1 cellular context compared by ENCODE assay signal in genomic region chr6:87723727-87724078, GRCh38.
TF ChIP-seq lines count a peak whose summit lies in the region.

No MANE protein-coding gene starts in this region.

TF ChIP-seq in WTC11, 78 proteins besides CTCF, POLR2A, EP300 and RAD21 (continued from another document):
- TF ChIP-seq, protein P1, sequence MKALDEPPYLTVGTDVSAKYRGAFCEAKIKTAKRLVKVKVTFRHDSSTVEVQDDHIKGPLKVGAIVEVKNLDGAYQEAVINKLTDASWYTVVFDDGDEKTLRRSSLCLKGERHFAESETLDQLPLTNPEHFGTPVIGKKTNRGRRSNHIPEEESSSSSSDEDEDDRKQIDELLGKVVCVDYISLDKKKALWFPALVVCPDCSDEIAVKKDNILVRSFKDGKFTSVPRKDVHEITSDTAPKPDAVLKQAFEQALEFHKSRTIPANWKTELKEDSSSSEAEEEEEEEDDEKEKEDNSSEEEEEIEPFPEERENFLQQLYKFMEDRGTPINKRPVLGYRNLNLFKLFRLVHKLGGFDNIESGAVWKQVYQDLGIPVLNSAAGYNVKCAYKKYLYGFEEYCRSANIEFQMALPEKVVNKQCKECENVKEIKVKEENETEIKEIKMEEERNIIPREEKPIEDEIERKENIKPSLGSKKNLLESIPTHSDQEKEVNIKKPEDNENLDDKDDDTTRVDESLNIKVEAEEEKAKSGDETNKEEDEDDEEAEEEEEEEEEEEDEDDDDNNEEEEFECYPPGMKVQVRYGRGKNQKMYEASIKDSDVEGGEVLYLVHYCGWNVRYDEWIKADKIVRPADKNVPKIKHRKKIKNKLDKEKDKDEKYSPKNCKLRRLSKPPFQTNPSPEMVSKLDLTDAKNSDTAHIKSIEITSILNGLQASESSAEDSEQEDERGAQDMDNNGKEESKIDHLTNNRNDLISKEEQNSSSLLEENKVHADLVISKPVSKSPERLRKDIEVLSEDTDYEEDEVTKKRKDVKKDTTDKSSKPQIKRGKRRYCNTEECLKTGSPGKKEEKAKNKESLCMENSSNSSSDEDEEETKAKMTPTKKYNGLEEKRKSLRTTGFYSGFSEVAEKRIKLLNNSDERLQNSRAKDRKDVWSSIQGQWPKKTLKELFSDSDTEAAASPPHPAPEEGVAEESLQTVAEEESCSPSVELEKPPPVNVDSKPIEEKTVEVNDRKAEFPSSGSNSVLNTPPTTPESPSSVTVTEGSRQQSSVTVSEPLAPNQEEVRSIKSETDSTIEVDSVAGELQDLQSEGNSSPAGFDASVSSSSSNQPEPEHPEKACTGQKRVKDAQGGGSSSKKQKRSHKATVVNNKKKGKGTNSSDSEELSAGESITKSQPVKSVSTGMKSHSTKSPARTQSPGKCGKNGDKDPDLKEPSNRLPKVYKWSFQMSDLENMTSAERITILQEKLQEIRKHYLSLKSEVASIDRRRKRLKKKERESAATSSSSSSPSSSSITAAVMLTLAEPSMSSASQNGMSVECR (CRISPR knock-in tag; IDR thresholded peaks at IDR 0.05; ENCODE audit: borderline replicate concordance), result no peak
- TF ChIP-seq EMX1 (CRISPR knock-in tag; IDR thresholded peaks at IDR 0.05) (no peak), ETV6 (CRISPR knock-in tag; IDR thresholded peaks at IDR 0.05) (no peak), MYBL2 (CRISPR knock-in tag; IDR thresholded peaks at IDR 0.05) (no peak), CDX4 (CRISPR knock-in tag; IDR thresholded peaks at IDR 0.05; ENCODE audit: borderline replicate concordance) (no peak), SOX15 (CRISPR knock-in tag; IDR thresholded peaks at IDR 0.05) (no peak), MAX (CRISPR knock-in tag; IDR thresholded peaks at IDR 0.05) (no peak), SMAD4 (CRISPR knock-in tag; IDR thresholded peaks at IDR 0.05) (no peak), E2F5 (CRISPR knock-in tag; IDR thresholded peaks at IDR 0.05) (no peak)
- TF ChIP-seq, protein P2, sequence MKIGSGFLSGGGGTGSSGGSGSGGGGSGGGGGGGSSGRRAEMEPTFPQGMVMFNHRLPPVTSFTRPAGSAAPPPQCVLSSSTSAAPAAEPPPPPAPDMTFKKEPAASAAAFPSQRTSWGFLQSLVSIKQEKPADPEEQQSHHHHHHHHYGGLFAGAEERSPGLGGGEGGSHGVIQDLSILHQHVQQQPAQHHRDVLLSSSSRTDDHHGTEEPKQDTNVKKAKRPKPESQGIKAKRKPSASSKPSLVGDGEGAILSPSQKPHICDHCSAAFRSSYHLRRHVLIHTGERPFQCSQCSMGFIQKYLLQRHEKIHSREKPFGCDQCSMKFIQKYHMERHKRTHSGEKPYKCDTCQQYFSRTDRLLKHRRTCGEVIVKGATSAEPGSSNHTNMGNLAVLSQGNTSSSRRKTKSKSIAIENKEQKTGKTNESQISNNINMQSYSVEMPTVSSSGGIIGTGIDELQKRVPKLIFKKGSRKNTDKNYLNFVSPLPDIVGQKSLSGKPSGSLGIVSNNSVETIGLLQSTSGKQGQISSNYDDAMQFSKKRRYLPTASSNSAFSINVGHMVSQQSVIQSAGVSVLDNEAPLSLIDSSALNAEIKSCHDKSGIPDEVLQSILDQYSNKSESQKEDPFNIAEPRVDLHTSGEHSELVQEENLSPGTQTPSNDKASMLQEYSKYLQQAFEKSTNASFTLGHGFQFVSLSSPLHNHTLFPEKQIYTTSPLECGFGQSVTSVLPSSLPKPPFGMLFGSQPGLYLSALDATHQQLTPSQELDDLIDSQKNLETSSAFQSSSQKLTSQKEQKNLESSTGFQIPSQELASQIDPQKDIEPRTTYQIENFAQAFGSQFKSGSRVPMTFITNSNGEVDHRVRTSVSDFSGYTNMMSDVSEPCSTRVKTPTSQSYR (CRISPR knock-in tag; IDR thresholded peaks at IDR 0.05), result no peak
- TF ChIP-seq, protein P3, sequence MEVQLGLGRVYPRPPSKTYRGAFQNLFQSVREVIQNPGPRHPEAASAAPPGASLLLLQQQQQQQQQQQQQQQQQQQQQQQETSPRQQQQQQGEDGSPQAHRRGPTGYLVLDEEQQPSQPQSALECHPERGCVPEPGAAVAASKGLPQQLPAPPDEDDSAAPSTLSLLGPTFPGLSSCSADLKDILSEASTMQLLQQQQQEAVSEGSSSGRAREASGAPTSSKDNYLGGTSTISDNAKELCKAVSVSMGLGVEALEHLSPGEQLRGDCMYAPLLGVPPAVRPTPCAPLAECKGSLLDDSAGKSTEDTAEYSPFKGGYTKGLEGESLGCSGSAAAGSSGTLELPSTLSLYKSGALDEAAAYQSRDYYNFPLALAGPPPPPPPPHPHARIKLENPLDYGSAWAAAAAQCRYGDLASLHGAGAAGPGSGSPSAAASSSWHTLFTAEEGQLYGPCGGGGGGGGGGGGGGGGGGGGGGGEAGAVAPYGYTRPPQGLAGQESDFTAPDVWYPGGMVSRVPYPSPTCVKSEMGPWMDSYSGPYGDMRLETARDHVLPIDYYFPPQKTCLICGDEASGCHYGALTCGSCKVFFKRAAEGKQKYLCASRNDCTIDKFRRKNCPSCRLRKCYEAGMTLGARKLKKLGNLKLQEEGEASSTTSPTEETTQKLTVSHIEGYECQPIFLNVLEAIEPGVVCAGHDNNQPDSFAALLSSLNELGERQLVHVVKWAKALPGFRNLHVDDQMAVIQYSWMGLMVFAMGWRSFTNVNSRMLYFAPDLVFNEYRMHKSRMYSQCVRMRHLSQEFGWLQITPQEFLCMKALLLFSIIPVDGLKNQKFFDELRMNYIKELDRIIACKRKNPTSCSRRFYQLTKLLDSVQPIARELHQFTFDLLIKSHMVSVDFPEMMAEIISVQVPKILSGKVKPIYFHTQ (CRISPR knock-in tag; IDR thresholded peaks at IDR 0.05), result no peak
